8 cellular contexts compared by ENCODE assay signal in genomic region chr3:131361066-131361463, GRCh38. TPM values are rescaled to one million over a fixed set of nuclear protein-coding genes. Genes with fewer than 3 reads are reported as not detected.
A peak's percentile ranks its signal among the peaks of the same experiment; 100 is the strongest.
DNase-seq lines count a peak whose midpoint lies in the region; ATAC-seq, FAIRE-seq and TF ChIP-seq lines count a peak whose summit lies in the region.
"Not testable (repeated sequence)": the region's sequence is repeated elsewhere in the genome, so short reads cannot be mapped to it uniquely, and the experiment has no call there.

No MANE protein-coding gene starts in this region.

- peak; percentile 25 for ATAC-seq in activated naive CD8-positive, alpha-beta T cell treated with anti-CD3 and anti-CD28 coated beads, Interleukin-2, amount 10 ng/mL, durations not matched to agents 7 days and 5 days (ENCODE audit: low read depth)
- not testable (repeated sequence) for ATAC-seq in stimulated activated memory B cell treated with anti-CD40 and anti-IgM and Interleukin-4, amounts not matched to agents 10 μg/mL and 1 μg/mL and 100 μg/mL, for 72 hours

- H3K4me2 ChIP-seq in keratinocyte (ENCODE audit: control insufficient read depth, extremely low read depth, insufficient read depth, low read depth, low read length) = peak overlapping the region; percentile 80

- intact Hi-C loops in CD14-positive monocyte (cut with micrococcal nuclease) = loop anchor here in 1 of 2 donors (2.0 kb wide), 1 partner anchor 140 kb away; no protein-coding TSS in a partner anchor

- H3K9ac ChIP-seq in HUES48 (ENCODE audit: low read depth, low read length); keratinocyte (ENCODE audit: control insufficient read depth, extremely low read depth, insufficient read depth, low read length): not testable (repeated sequence)

- H3K4me1 ChIP-seq in HUES48 (ENCODE audit: control insufficient read depth, insufficient read depth, low read length); keratinocyte (ENCODE audit: control insufficient read depth, extremely low read depth, insufficient read depth, low read length): not testable (repeated sequence)

- H3K36me3 ChIP-seq in HUES48 (ENCODE audit: control insufficient read depth, insufficient read depth, low read length); keratinocyte (ENCODE audit: control insufficient read depth in 2 of 2, extremely low read depth in 1 of 2, insufficient read depth in 2 of 2, low read length in 2 of 2): not testable (repeated sequence)

- not testable (repeated sequence) for H3K9me3 Mint-ChIP-seq in CD14-positive monocyte; T-helper 2 cell treated with Interferon-gamma antibody and Interleukin-4, amounts not matched to agents 5 μg/mL and 100 μg/mL, for 36 hours; activated naive CD8-positive, alpha-beta T cell treated with anti-CD3 and anti-CD28 coated beads, Interleukin-2, amount 10 ng/mL, durations not matched to agents 7 days and 5 days; neural crest cell; stimulated activated memory B cell treated with anti-CD40 and anti-IgM and Interleukin-4, amounts not matched to agents 10 μg/mL and 1 μg/mL and 100 μg/mL, for 72 hours

- not testable (repeated sequence) for H3K27me3 ChIP-seq in HUES48 (ENCODE audit: control insufficient read depth, insufficient read depth, low read length); keratinocyte (ENCODE audit: control insufficient read depth, extremely low read depth, insufficient read depth, low read length)

- H3K9me3 ChIP-seq in HUES48 (ENCODE audit: control insufficient read depth, insufficient read depth, low read length); keratinocyte (ENCODE audit: control insufficient read depth, low read depth, low read length): not testable (repeated sequence)

- H4K20me1 ChIP-seq in keratinocyte (ENCODE audit: control insufficient read depth, extremely low read depth, insufficient read depth, low read length) = not testable (repeated sequence)

- peak overlapping the region; percentile 92 to 99 (median 98) for H3K27ac Mint-ChIP-seq in CD14-positive monocyte
- H3K27ac Mint-ChIP-seq in T-helper 2 cell treated with Interferon-gamma antibody and Interleukin-4, amounts not matched to agents 5 μg/mL and 100 μg/mL, for 36 hours = peak overlapping the region; percentile 64
- H3K27ac Mint-ChIP-seq in activated naive CD8-positive, alpha-beta T cell treated with anti-CD3 and anti-CD28 coated beads, Interleukin-2, amount 10 ng/mL, durations not matched to agents 7 days and 5 days = peak overlapping the region; percentile 2
- H3K27ac Mint-ChIP-seq in neural crest cell (ENCODE audit: unreplicated experiment) = not testable (repeated sequence)
- H3K27ac Mint-ChIP-seq in stimulated activated memory B cell treated with anti-CD40 and anti-IgM and Interleukin-4, amounts not matched to agents 10 μg/mL and 1 μg/mL and 100 μg/mL, for 72 hours = peak overlapping the region; percentile 64

- H3K4me3 Mint-ChIP-seq in CD14-positive monocyte (peak overlapping the region; percentile 91 to 96), neural crest cell (peak overlapping the region; percentile 21)
- H3K4me3 Mint-ChIP-seq in T-helper 2 cell treated with Interferon-gamma antibody and Interleukin-4, amounts not matched to agents 5 μg/mL and 100 μg/mL, for 36 hours = peak overlapping the region; percentile 82
- peak overlapping the region; percentile 81 for H3K4me3 Mint-ChIP-seq in activated naive CD8-positive, alpha-beta T cell treated with anti-CD3 and anti-CD28 coated beads, Interleukin-2, amount 10 ng/mL, durations not matched to agents 7 days and 5 days
- H3K4me3 Mint-ChIP-seq in stimulated activated memory B cell treated with anti-CD40 and anti-IgM and Interleukin-4, amounts not matched to agents 10 μg/mL and 1 μg/mL and 100 μg/mL, for 72 hours = peak overlapping the region; percentile 84

- peak; percentile 83 for DNase-seq in CD14-positive monocyte (ENCODE audit: low spot score)
- DNase-seq in T-helper 2 cell treated with Interferon-gamma antibody and Interleukin-4, amounts not matched to agents 5 μg/mL and 100 μg/mL, for 36 hours (ENCODE audit: low spot score) = peak; percentile 60
- DNase-seq in activated naive CD8-positive, alpha-beta T cell treated with anti-CD3 and anti-CD28 coated beads, Interleukin-2, amount 10 ng/mL, durations not matched to agents 7 days and 5 days; epithelial cell of proximal tubule (ENCODE audit: low read depth); keratinocyte (ENCODE audit: low read depth, low spot score); neural crest cell (ENCODE audit: low read depth, low spot score): not testable (repeated sequence)

- H3K36me3 Mint-ChIP-seq in CD14-positive monocyte = peaks cover 31 to 32% of the 10 kb centered on the region in 2 donors
- not testable (repeated sequence) for H3K36me3 Mint-ChIP-seq in T-helper 2 cell treated with Interferon-gamma antibody and Interleukin-4, amounts not matched to agents 5 μg/mL and 100 μg/mL, for 36 hours (ENCODE audit: low read depth); activated naive CD8-positive, alpha-beta T cell treated with anti-CD3 and anti-CD28 coated beads, Interleukin-2, amount 10 ng/mL, durations not matched to agents 7 days and 5 days; neural crest cell (ENCODE audit: low read depth); stimulated activated memory B cell treated with anti-CD40 and anti-IgM and Interleukin-4, amounts not matched to agents 10 μg/mL and 1 μg/mL and 100 μg/mL, for 72 hours

- POLR2A ChIA-PET in activated naive CD8-positive, alpha-beta T cell treated with anti-CD3 and anti-CD28 coated beads, Interleukin-2, amount 10 ng/mL, durations not matched to agents 7 days and 5 days (lab: Charles Lee) = interaction anchor here (2.9 kb wide), 1 partner anchor 20 kb away, joined by 11 read pairs; the partner anchor contains the start of gene NUDT16

- H3K79me2 ChIP-seq in keratinocyte (ENCODE audit: control insufficient read depth, insufficient read depth, low read length) = not testable (repeated sequence)

- not testable (repeated sequence) for TF ChIP-seq CTCF in CD14-positive monocyte (IDR thresholded peaks at IDR 0.05); epithelial cell of proximal tubule (conservative IDR thresholded peaks at IDR 0.05; ENCODE audit: low read depth, low read length); keratinocyte (optimal IDR thresholded peaks at IDR 0.05 in 1 of 3, IDR thresholded peaks at IDR 0.05 in 1 of 3, conservative IDR thresholded peaks at IDR 0.05 in 1 of 3; ENCODE audit: extremely low read depth in 1 of 3, insufficient read depth in 2 of 3, low read length in 3 of 3); neural crest cell (conservative IDR thresholded peaks at IDR 0.05)

- peak overlapping the region; percentile 75 for H3K4me3 ChIP-seq in HUES48 (ENCODE audit: low read depth, low read length)
- H3K4me3 ChIP-seq in epithelial cell of proximal tubule (ENCODE audit: low read depth, low read length) = peak overlapping the region; percentile 77
- peak overlapping the region in 1 of 3 experiments; percentile 64 for H3K4me3 ChIP-seq in keratinocyte (ENCODE audit: control insufficient read depth in 2 of 3, extremely low read depth in 1 of 3, insufficient read depth in 2 of 3, low read depth in 1 of 3, low read length in 3 of 3)

- not testable (repeated sequence) for FAIRE-seq in keratinocyte (lab: Jason Lieb, UNC)

- H3K9me1 ChIP-seq in keratinocyte (ENCODE audit: control insufficient read depth, extremely low read depth, insufficient read depth, low read length) = not testable (repeated sequence)

- not testable (repeated sequence) for H3K27ac ChIP-seq in HUES48 (ENCODE audit: low read depth, low read length); keratinocyte (ENCODE audit: control insufficient read depth, insufficient read depth, low read length)

- not testable (repeated sequence) for H3K27me3 Mint-ChIP-seq in CD14-positive monocyte (ENCODE audit: low read depth in 3 of 3)
- peaks cover 16% of the 10 kb centered on the region for H3K27me3 Mint-ChIP-seq in T-helper 2 cell treated with Interferon-gamma antibody and Interleukin-4, amounts not matched to agents 5 μg/mL and 100 μg/mL, for 36 hours (ENCODE audit: low read depth)
- peaks cover 28% of the 10 kb centered on the region for H3K27me3 Mint-ChIP-seq in activated naive CD8-positive, alpha-beta T cell treated with anti-CD3 and anti-CD28 coated beads, Interleukin-2, amount 10 ng/mL, durations not matched to agents 7 days and 5 days
- peaks cover 32% of the 10 kb centered on the region for H3K27me3 Mint-ChIP-seq in neural crest cell (ENCODE audit: low read depth)
- H3K27me3 Mint-ChIP-seq in stimulated activated memory B cell treated with anti-CD40 and anti-IgM and Interleukin-4, amounts not matched to agents 10 μg/mL and 1 μg/mL and 100 μg/mL, for 72 hours = peaks cover 42% of the 10 kb centered on the region

- dilution Hi-C loops in keratinocyte (cut with MboI; ENCODE audit: extremely low pct_ligation_motif_present, low sequenced_read_pairs) = not testable (repeated sequence)

- H3K4me1 Mint-ChIP-seq in CD14-positive monocyte = peaks cover 51% of the 10 kb centered on the region
- H3K4me1 Mint-ChIP-seq in T-helper 2 cell treated with Interferon-gamma antibody and Interleukin-4, amounts not matched to agents 5 μg/mL and 100 μg/mL, for 36 hours (ENCODE audit: low read depth) = peaks cover 10% of the 10 kb centered on the region
- H3K4me1 Mint-ChIP-seq in activated naive CD8-positive, alpha-beta T cell treated with anti-CD3 and anti-CD28 coated beads, Interleukin-2, amount 10 ng/mL, durations not matched to agents 7 days and 5 days = peaks cover 14% of the 10 kb centered on the region
- not testable (repeated sequence) for H3K4me1 Mint-ChIP-seq in neural crest cell
- H3K4me1 Mint-ChIP-seq in stimulated activated memory B cell treated with anti-CD40 and anti-IgM and Interleukin-4, amounts not matched to agents 10 μg/mL and 1 μg/mL and 100 μg/mL, for 72 hours = peaks cover 19% of the 10 kb centered on the region

- not testable (repeated sequence) for H2AFZ ChIP-seq in keratinocyte (ENCODE audit: control insufficient read depth, low read length)

RNA-seq across cellular contexts. Expression of gene NUDT16, which starts 20.5 kb away (rescaled TPM):
- 10 to 100 TPM; 23.6 to 27.0 TPM for polyA plus RNA-seq in CD14-positive monocyte
- total RNA-seq in activated naive CD8-positive, alpha-beta T cell treated with anti-CD3 and anti-CD28 coated beads, Interleukin-2, amount 10 ng/mL, durations not matched to agents 7 days and 5 days = 10 to 100 TPM; 11.6 to 12.4 TPM
- total RNA-seq in epithelial cell of proximal tubule = 11.4 and 12.8 TPM in 2 replicates
- 3.6 to 6.9 TPM (median 6.4 TPM) in 3 replicates for polyA plus RNA-seq in keratinocyte
- polyA plus RNA-seq in keratinocyte (2011; ENCODE audit: low read depth) = 6.9 TPM
- 6.2 and 6.6 TPM in 2 replicates for polyA plus RNA-seq in keratinocyte (2011; cell fraction: cytosol; rRNA removed)
- polyA plus RNA-seq in keratinocyte (2011; cell fraction: nucleus; rRNA removed) = 11.2 and 11.7 TPM in 2 replicates
- polyA plus RNA-seq in keratinocyte (2012; ENCODE audit: low replicate concordance) = 6.1 and 9.8 TPM in 2 replicates
- 4.0 to 4.3 TPM (median 4.0 TPM) in 3 replicates for polyA minus RNA-seq in keratinocyte
- 10.6 TPM for polyA minus RNA-seq in keratinocyte (2011; cell fraction: cytosol; rRNA and poly(A)+ RNA removed)
- polyA minus RNA-seq in keratinocyte (2011; cell fraction: nucleus; rRNA and poly(A)+ RNA removed) = 4.6 and 5.9 TPM in 2 replicates
- 30.3 and 30.5 TPM in 2 replicates for total RNA-seq in neural crest cell

Comparison
In these comparisons a context has a peak if more than half of its experiments do, and no peak if none do; other contexts are left out.
1. H3K4me3 Mint-ChIP-seq: peak in every context shown above with its lines; median percentile 94 in CD14-positive monocyte; 84 in stimulated activated memory B cell treated with anti-CD40 and anti-IgM and Interleukin-4, amounts not matched to agents 10 μg/mL and 1 μg/mL and 100 μg/mL, for 72 hours; 82 in T-helper 2 cell treated with Interferon-gamma antibody and Interleukin-4, amounts not matched to agents 5 μg/mL and 100 μg/mL, for 36 hours; 81 in activated naive CD8-positive, alpha-beta T cell treated with anti-CD3 and anti-CD28 coated beads, Interleukin-2, amount 10 ng/mL, durations not matched to agents 7 days and 5 days; 21 in neural crest cell.